Comparison of ENCODE assay signal across 8 cellular contexts in genomic region chr2:38376683-38377500, GRCh38. TPM values are rescaled to one million over a fixed set of nuclear protein-coding genes. Genes with fewer than 3 reads are reported as not detected.
DNase-seq lines count a peak whose midpoint lies in the region; ATAC-seq and TF ChIP-seq lines count a peak whose summit lies in the region.

Gene ATL2 (minus strand): TSS chr2:38377273. CDS start chr2:38377260, 13 bp downstream.

- WGBS in esophagus muscularis mucosa: 0% methylated on average over 30 of the region's 116 CpGs

- H3K4me3 ChIP-seq in esophagus muscularis mucosa: peak within 1 kb of the TSS; percentile 86 to 98 (median 96)

- no peaks in the 10 kb centered on the region for H3K27me3 ChIP-seq in esophagus muscularis mucosa

- DNase-seq in DMS53 treated with DMSO at 0.1 percent for 48 hours (lab: John Stamatoyannopoulos, UW; ENCODE audit: unreplicated experiment) (peak; percentile 76), KG1 (lab: John Stamatoyannopoulos, UW) (peak; percentile 78), esophagus muscularis mucosa (ENCODE audit: extremely low spot score) (peak; percentile 98), myocyte (ENCODE audit: low read depth) (peak; percentile 96)
- DNase-seq in activated T-cell treated with anti-CD3 and anti-CD28 coated beads, Interleukin-2, amount 50 U/mL, for 4 hours: peak; percentile 90
- peak; percentile 87 to 92 for DNase-seq in stimulated activated CD8-positive, alpha-beta memory T cell treated with anti-CD3 and anti-CD28 coated beads, Interleukin-7, amount 100 ng/mL, for 48 hours (ENCODE audit: extremely low read depth in 1 of 2, low read depth in 1 of 2)

- no peaks in the 10 kb centered on the region for H3K9me3 Mint-ChIP-seq in activated T-cell treated with anti-CD3 and anti-CD28 coated beads, Interleukin-2, amount 50 U/mL, for 4 hours

- peak; percentile 12 for TF ChIP-seq EP300 in esophagus muscularis mucosa (IDR thresholded peaks at IDR 0.05)

- no peaks in the 10 kb centered on the region for H3K36me3 ChIP-seq in esophagus muscularis mucosa

- peak; percentile 85 for ATAC-seq in GM21717 (IDR thresholded peaks at IDR 0.05; ENCODE audit: unreplicated experiment)
- ATAC-seq in activated T-cell treated with anti-CD3 and anti-CD28 coated beads, Interleukin-2, amount 50 U/mL, for 4 hours: peak; percentile 87

- TF ChIP-seq CTCF in esophagus muscularis mucosa (IDR thresholded peaks at IDR 0.05): peak; percentile 47 to 68 (median 65)

- peak; percentile 82 for TF ChIP-seq POLR2A in esophagus muscularis mucosa (IDR thresholded peaks at IDR 0.05; ENCODE audit: low read depth)

- no peaks in the 10 kb centered on the region for H3K36me3 Mint-ChIP-seq in activated T-cell treated with anti-CD3 and anti-CD28 coated beads, Interleukin-2, amount 50 U/mL, for 4 hours (ENCODE audit: insufficient read depth)

- H3K9me3 ChIP-seq in esophagus muscularis mucosa: no peaks in the 10 kb centered on the region

- peaks cover 2% of the 10 kb centered on the region for H3K27me3 Mint-ChIP-seq in activated T-cell treated with anti-CD3 and anti-CD28 coated beads, Interleukin-2, amount 50 U/mL, for 4 hours (ENCODE audit: low read depth)

- peaks cover 20 to 50% (median 48%) of the 10 kb centered on the region in 4 donors for H3K4me1 ChIP-seq in esophagus muscularis mucosa

- H3K4me3 Mint-ChIP-seq in activated T-cell treated with anti-CD3 and anti-CD28 coated beads, Interleukin-2, amount 50 U/mL, for 4 hours: peak within 1 kb of the TSS; percentile 87

- intact Hi-C loops in esophagus muscularis mucosa (cut with DNase I): loop anchor here (2.0 to 10.0 kb wide), 4 partner anchors 60 to 228 kb away; partner anchors contain the start of gene HNRNPLL

- peak within 1 kb of the TSS; percentile 97 to 100 (median 100) for H3K27ac ChIP-seq in esophagus muscularis mucosa (replicated peaks in 1 of 4)

- peaks cover 64% of the 10 kb centered on the region for H3K4me1 Mint-ChIP-seq in activated T-cell treated with anti-CD3 and anti-CD28 coated beads, Interleukin-2, amount 50 U/mL, for 4 hours (ENCODE audit: low read depth)

TF ChIP-seq in PFSK-1, 5 proteins besides CTCF, POLR2A, EP300 and RAD21:
- no peak for TF ChIP-seq SIN3A (IDR thresholded peaks at IDR 0.05; ENCODE audit: borderline replicate concordance, insufficient read depth, low read length)
- TF ChIP-seq REST (IDR thresholded peaks at IDR 0.05; ENCODE audit: insufficient read depth in 1 of 2, low read depth in 2 of 2, low read length in 2 of 2): peak in 1 of 2 experiments; percentile 8; a peak in 1 of 4 replicates
- TF ChIP-seq TAF1 (IDR thresholded peaks at IDR 0.05; ENCODE audit: borderline replicate concordance, insufficient read depth, low read length): peak; percentile 92
- peak; percentile 57 for TF ChIP-seq FOXP2 (optimal IDR thresholded peaks at IDR 0.05; ENCODE audit: borderline replicate concordance, extremely low read depth, extremely low read length, insufficient read depth)
- TF ChIP-seq POLR2AphosphoS5 (IDR thresholded peaks at IDR 0.05; ENCODE audit: low read depth, low read length): peak; percentile 86

RNA-seq across cellular contexts. Expression of gene ATL2, which starts in this region (rescaled TPM):
- 51.9 TPM for polyA plus RNA-seq in PFSK-1 (2012; ENCODE audit: insufficient read length, low read depth)
- 10 to 100 TPM; 56.9 to 63.9 (median 60.2) TPM for total RNA-seq in activated T-cell treated with anti-CD3 and anti-CD28 coated beads, Interleukin-2, amount 50 U/mL, for 4 hours
- total RNA-seq in esophagus muscularis mucosa (100 to 1,000 TPM; 159 to 260 (median 231) TPM), myocyte (110 and 114 TPM in 2 replicates)
- polyA plus RNA-seq in myocyte (2012): 16.5 TPM

Comparison
In these comparisons a context has a peak if more than half of its experiments do, and no peak if none do; other contexts are left out.
1. Peak in every context shown above with its lines: DNase-seq, ATAC-seq, H3K4me3 ChIP-seq and H3K27ac ChIP-seq.